ENCODE assay signal across 8 cellular contexts in the genomic region with DNA sequence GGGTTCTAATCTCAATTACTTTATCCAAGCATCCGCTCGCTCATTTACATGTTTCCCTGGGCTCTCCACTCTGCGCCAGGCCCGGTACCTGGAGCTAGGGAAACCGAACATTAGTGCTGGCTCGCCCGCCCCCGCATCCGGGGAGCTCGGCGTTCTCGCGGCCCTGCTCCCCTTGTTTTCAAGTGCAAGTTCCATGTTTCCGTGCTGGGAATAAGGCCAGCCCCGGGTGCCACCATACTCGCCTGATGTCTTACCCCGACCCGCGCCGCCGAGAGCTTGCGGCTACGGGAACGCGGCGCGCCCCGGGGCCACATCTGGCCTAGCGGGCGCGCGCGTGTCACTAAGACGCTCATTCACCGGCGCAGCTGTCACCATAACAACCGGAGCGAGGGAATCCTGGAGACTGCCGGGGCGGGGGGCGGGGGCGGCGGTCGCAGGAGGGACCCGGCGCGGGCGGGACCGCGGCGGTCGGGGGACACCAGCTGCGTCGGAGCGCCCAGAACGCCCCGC. TPM values are rescaled to one million over a fixed set of nuclear protein-coding genes. Genes with fewer than 3 reads are reported as not detected.
DNase-seq lines count a peak whose midpoint lies in the region; ATAC-seq and TF ChIP-seq lines count a peak whose summit lies in the region.

A gene with protein sequence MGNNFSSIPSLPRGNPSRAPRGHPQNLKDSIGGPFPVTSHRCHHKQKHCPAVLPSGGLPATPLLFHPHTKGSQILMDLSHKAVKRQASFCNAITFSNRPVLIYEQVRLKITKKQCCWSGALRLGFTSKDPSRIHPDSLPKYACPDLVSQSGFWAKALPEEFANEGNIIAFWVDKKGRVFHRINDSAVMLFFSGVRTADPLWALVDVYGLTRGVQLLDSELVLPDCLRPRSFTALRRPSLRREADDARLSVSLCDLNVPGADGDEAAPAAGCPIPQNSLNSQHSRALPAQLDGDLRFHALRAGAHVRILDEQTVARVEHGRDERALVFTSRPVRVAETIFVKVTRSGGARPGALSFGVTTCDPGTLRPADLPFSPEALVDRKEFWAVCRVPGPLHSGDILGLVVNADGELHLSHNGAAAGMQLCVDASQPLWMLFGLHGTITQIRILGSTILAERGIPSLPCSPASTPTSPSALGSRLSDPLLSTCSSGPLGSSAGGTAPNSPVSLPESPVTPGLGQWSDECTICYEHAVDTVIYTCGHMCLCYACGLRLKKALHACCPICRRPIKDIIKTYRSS (plus strand): TSS at position 344 of the 510 bp plus-strand sequence. CDS start 683 bp downstream, outside the sequence.

- H3K9me3 ChIP-seq in H9 (ENCODE audit: control insufficient read depth, low read depth, low read length) = no peaks in the 10 kb centered on the region
- H3K9me3 ChIP-seq in osteoblast (ENCODE audit: low read depth, low read length) = no peaks in the 10 kb centered on the region

- no peaks in the 10 kb centered on the region for H3K9me3 Mint-ChIP-seq in H9
- H3K9me3 Mint-ChIP-seq in activated CD8-positive, alpha-beta T cell treated with anti-CD3 and anti-CD28 coated beads for 36 hours = no peaks in the 10 kb centered on the region

- no peak within 1 kb of the TSS for H3K18ac ChIP-seq in H9 (ENCODE audit: insufficient read length, low read depth, low read length)

- no peaks in the 10 kb centered on the region for H4K20me1 ChIP-seq in H9 (ENCODE audit: control insufficient read depth, insufficient read depth, insufficient read length)
- H4K20me1 ChIP-seq in osteoblast (ENCODE audit: insufficient read depth, low read length) = peaks cover 3% of the 10 kb centered on the region

- no peak within 1 kb of the TSS for H2BK15ac ChIP-seq in H9 (ENCODE audit: low read depth, low read length)

- CTCF ChIA-PET in AG04449 (lab: Yijun Ruan, JAX) = interaction anchor here (1.0 to 2.6 kb wide), 6 partner anchors 12 to 99 kb away, joined by 3 to 10 read pairs (median 4); no protein-coding TSS in a partner anchor
- CTCF ChIA-PET in activated CD8-positive, alpha-beta T cell treated with anti-CD3 and anti-CD28 coated beads for 36 hours (lab: Charles Lee) = interaction anchor here (0.9 to 5.7 kb wide), 14 partner anchors 8 to 592 kb away, joined by 3 to 26 read pairs (median 4); no protein-coding TSS in a partner anchor

- H2BK120ac ChIP-seq in H9 (ENCODE audit: low read depth, low read length, poor library complexity, severe bottlenecking) = no peak within 1 kb of the TSS

- POLR2A ChIA-PET in AG04449 (lab: Yijun Ruan, JAX) = interaction anchor here (1.0 kb wide), 1 partner anchor 42 kb away, joined by 3 read pairs; no protein-coding TSS in a partner anchor
- POLR2A ChIA-PET in activated CD8-positive, alpha-beta T cell treated with anti-CD3 and anti-CD28 coated beads for 36 hours (lab: Charles Lee) = interaction anchor here (0.7 to 1.6 kb wide), 4 partner anchors 9 to 43 kb away, joined by 3 to 4 read pairs (median 3); no protein-coding TSS in a partner anchor

- DNase-seq in AG04449 (ENCODE audit: low read depth, low spot score) = no peak
- peak; percentile 62 for DNase-seq in H9
- peak; percentile 47 for DNase-seq in activated CD8-positive, alpha-beta T cell treated with anti-CD3 and anti-CD28 coated beads for 36 hours
- DNase-seq in fibroblast of the aortic adventitia (ENCODE audit: low read depth) = no peak
- peak; percentile 85 for DNase-seq in osteoblast (ENCODE audit: insufficient read length, low spot score, missing footprints)
- no peak for DNase-seq in NCI-H446 (lab: John Stamatoyannopoulos, UW)

- H3K27ac ChIP-seq in H9 (ENCODE audit: insufficient read length, low read depth, low read length) = no peak within 1 kb of the TSS
- H3K27ac ChIP-seq in osteoblast (ENCODE audit: low read depth, low read length) = no peak within 1 kb of the TSS

- intact Hi-C loops in activated CD8-positive, alpha-beta T cell treated with anti-CD3 and anti-CD28 coated beads for 36 hours (cut with micrococcal nuclease) = no loop called here

- no peak within 1 kb of the TSS; the same call in 1 of the 2 replicates for H3K14ac ChIP-seq in H9 (ENCODE audit: insufficient read depth, low read length)

- H3K36me3 ChIP-seq in osteoblast (ENCODE audit: insufficient read depth, low read length) = no peaks in the 10 kb centered on the region

- H4K8ac ChIP-seq in H9 (replicated peaks; ENCODE audit: insufficient read length, low read depth, low read length) = no peak within 1 kb of the TSS

- H3K4me1 ChIP-seq in H9 (ENCODE audit: insufficient read depth, low read length) = no peaks in the 10 kb centered on the region; the same call in 1 of the 2 replicates
- H3K4me1 ChIP-seq in osteoblast (ENCODE audit: insufficient read depth, low read length) = peaks cover 8% of the 10 kb centered on the region

- H3K9ac ChIP-seq in H9 (ENCODE audit: extremely low read depth, insufficient read length, low read length) = no peak within 1 kb of the TSS

- no peak within 1 kb of the TSS for H3K27ac Mint-ChIP-seq in H9
- H3K27ac Mint-ChIP-seq in activated CD8-positive, alpha-beta T cell treated with anti-CD3 and anti-CD28 coated beads for 36 hours = no peak within 1 kb of the TSS

- H3K4me2 ChIP-seq in H9 (ENCODE audit: insufficient read depth, insufficient read length, low read length) (peak within 1 kb of the TSS; percentile 39), osteoblast (ENCODE audit: insufficient read depth, low read length) (peak within 1 kb of the TSS; percentile 70)

- H3K4me3 ChIP-seq in AG04449 (ENCODE audit: low read depth, low read length) (peak within 1 kb of the TSS; percentile 41), fibroblast of the aortic adventitia (ENCODE audit: low read depth, low read length) (peak within 1 kb of the TSS; percentile 56), osteoblast (ENCODE audit: insufficient read depth, low read length) (peak within 1 kb of the TSS; percentile 61)

- H2AFZ ChIP-seq in H9 (ENCODE audit: low read length) (no peak within 1 kb of the TSS), osteoblast (ENCODE audit: low read length) (no peak within 1 kb of the TSS)

- no peak within 1 kb of the TSS for H2BK12ac ChIP-seq in H9 (ENCODE audit: insufficient read length, low read depth, low read length)

- H3K36me3 Mint-ChIP-seq in H9 (ENCODE audit: insufficient read depth in 1 of 3, low read depth in 3 of 3) = no peaks in the 10 kb centered on the region
- no peaks in the 10 kb centered on the region for H3K36me3 Mint-ChIP-seq in activated CD8-positive, alpha-beta T cell treated with anti-CD3 and anti-CD28 coated beads for 36 hours (ENCODE audit: low read depth)

- no peak within 1 kb of the TSS for H2AK5ac ChIP-seq in H9 (ENCODE audit: insufficient read length, low read length)

- no peak within 1 kb of the TSS for H2BK5ac ChIP-seq in H9 (ENCODE audit: insufficient read length, low read length)

- no peak within 1 kb of the TSS for H3K23ac ChIP-seq in H9 (ENCODE audit: insufficient read length, low read depth, low read length)

- H3K27me3 ChIP-seq in H9 (ENCODE audit: insufficient read depth, low read length) (peaks cover 10% of the 10 kb centered on the region; the same call in 1 of the 2 replicates), osteoblast (ENCODE audit: insufficient read depth, low read length) (peaks cover 55% of the 10 kb centered on the region)

- H3K79me2 ChIP-seq in H9 (ENCODE audit: insufficient read depth, low read length) = no peaks in the 10 kb centered on the region
- H3K79me2 ChIP-seq in osteoblast (ENCODE audit: insufficient read depth, low read length) = no peaks in the 10 kb centered on the region

- no peaks in the 10 kb centered on the region for H3K79me1 ChIP-seq in H9 (ENCODE audit: insufficient read depth, low read depth, low read length, poor library complexity, severe bottlenecking)

- TF ChIP-seq CTCF in AG04449 (IDR thresholded peaks at IDR 0.05; ENCODE audit: insufficient read depth, low read length, missing control alignments) (no peak), H9 (conservative IDR thresholded peaks at IDR 0.05) (no peak), fibroblast of the aortic adventitia (IDR thresholded peaks at IDR 0.05; ENCODE audit: insufficient read depth, low read length) (no peak), osteoblast (IDR thresholded peaks at IDR 0.05; ENCODE audit: extremely low read depth, low read depth, low read length) (no peak)
- no peak for TF ChIP-seq CTCF in activated CD8-positive, alpha-beta T cell treated with anti-CD3 and anti-CD28 coated beads for 36 hours (IDR thresholded peaks at IDR 0.05)

- peaks cover 17 to 21% of the 10 kb centered on the region in 2 experiments for H3K4me1 Mint-ChIP-seq in H9
- peaks cover 27% of the 10 kb centered on the region for H3K4me1 Mint-ChIP-seq in activated CD8-positive, alpha-beta T cell treated with anti-CD3 and anti-CD28 coated beads for 36 hours (ENCODE audit: low read depth)

- WGBS in H9 (ENCODE audit: extremely low coverage, insufficient read length, low lambda C conversion rate) = no CpG with 5 or more reads among the region's 57 CpGs

- peaks cover 67% of the 10 kb centered on the region for H3K27me3 Mint-ChIP-seq in H9 (ENCODE audit: low read depth)
- peaks cover 41% of the 10 kb centered on the region for H3K27me3 Mint-ChIP-seq in activated CD8-positive, alpha-beta T cell treated with anti-CD3 and anti-CD28 coated beads for 36 hours

- H3K4me3 Mint-ChIP-seq in H9 = peak within 1 kb of the TSS; percentile 74 to 85
- peak within 1 kb of the TSS; percentile 72 for H3K4me3 Mint-ChIP-seq in activated CD8-positive, alpha-beta T cell treated with anti-CD3 and anti-CD28 coated beads for 36 hours

- H4K5ac ChIP-seq in H9 (ENCODE audit: insufficient read length, low read depth, low read length) = no peak within 1 kb of the TSS

- no peak for ATAC-seq in activated CD8-positive, alpha-beta T cell treated with anti-CD3 and anti-CD28 coated beads for 36 hours
- ATAC-seq in GM21825 (IDR thresholded peaks at IDR 0.05; ENCODE audit: unreplicated experiment) = no peak
- ATAC-seq in HG03108 (IDR thresholded peaks at IDR 0.05; ENCODE audit: unreplicated experiment) = no peak

- H4K91ac ChIP-seq in H9 (ENCODE audit: insufficient read length, low read depth, low read length) = no peak within 1 kb of the TSS

- H3K4ac ChIP-seq in H9 (ENCODE audit: low read depth, low read length) = no peak within 1 kb of the TSS

- H3K23me2 ChIP-seq in H9 (ENCODE audit: insufficient read length, low read depth, low read length, poor library complexity, severe bottlenecking) = peaks cover 4% of the 10 kb centered on the region

- no peak within 1 kb of the TSS for H3K56ac ChIP-seq in H9 (ENCODE audit: insufficient read length, low read depth, low read length)

- H2BK20ac ChIP-seq in H9 (ENCODE audit: low read depth, low read length, poor library complexity, severe bottlenecking) = no peak within 1 kb of the TSS

- H3T11ph ChIP-seq in H9 (ENCODE audit: low read length) = no peak within 1 kb of the TSS

RNA-seq across cellular contexts. Expression of the gene that starts here (rescaled TPM):
- total RNA-seq in H9 (2021) (0.92 and 1.2 TPM in 2 replicates), fibroblast of the aortic adventitia (ENCODE audit: low replicate concordance) (0.27 TPM in 1 of 2 replicates, not detected in the other), osteoblast (under 0.01 TPM in 1 of 2 replicates, not detected in the other)
- 1 to 10 TPM; 1.7 to 1.9 TPM for total RNA-seq in activated CD8-positive, alpha-beta T cell treated with anti-CD3 and anti-CD28 coated beads for 36 hours

Comparison
In these comparisons a context has a peak if more than half of its experiments do, and no peak if none do; other contexts are left out.
1. Peak in DNase-seq, H3K4me3 ChIP-seq and H3K4me2 ChIP-seq in osteoblast; RNA of the gene not detected or under 1 TPM.
2. DNase-seq: peak in H9 (single experiment) and activated CD8-positive, alpha-beta T cell treated with anti-CD3 and anti-CD28 coated beads for 36 hours (single experiment); none in AG04449 (single experiment), fibroblast of the aortic adventitia (single experiment) and NCI-H446 (0 of 2).
3. Peak in every context shown above with its lines, with median percentiles within 50 percentile points of each other: H3K4me3 ChIP-seq.